In genomic region chr5:151465476-151465875, GRCh38 we compare ENCODE assay signal across 18 cellular contexts.
"Had no signal": no experiment of that assay in that cellular context is flagged by ENCODE, and none has a peak within 500 bp of the region (broad histone marks: within the 10 kb centered on the region; RNA-seq: fewer than 3 reads in every experiment).

No MANE protein-coding gene starts in this region.

- H3K9me3 Mint-ChIP-seq: naive thymus-derived CD4-positive, alpha-beta T cell had no signal

- H3K4me3 Mint-ChIP-seq: naive thymus-derived CD4-positive, alpha-beta T cell had no signal

- H3K4me3 ChIP-seq: esophagus squamous epithelium, gastroesophageal sphincter, right atrium auricular region, sigmoid colon, skin epidermis, stomach, thoracic aorta, transverse colon had no signal

- H3K4me1 ChIP-seq: esophagus squamous epithelium, gastroesophageal sphincter, right atrium auricular region, sigmoid colon had no signal

- H3K4me1 Mint-ChIP-seq: naive thymus-derived CD4-positive, alpha-beta T cell had no signal

- H3K27ac Mint-ChIP-seq: naive thymus-derived CD4-positive, alpha-beta T cell had no signal

- DNase-seq: effector CD8-positive, alpha-beta T cell; esophagus squamous epithelium; foreskin fibroblast; glutamatergic neuron; islet precursor cell; mammary epithelial cell; naive thymus-derived CD4-positive, alpha-beta T cell; sigmoid colon; stimulated activated naive CD4-positive, alpha-beta T cell; stomach; substantia nigra; transverse colon had no signal

- H3K27me3 Mint-ChIP-seq: naive thymus-derived CD4-positive, alpha-beta T cell had no signal

- H3K27ac ChIP-seq: esophagus squamous epithelium, gastroesophageal sphincter, neutrophil, right atrium auricular region, sigmoid colon, skin epidermis, stomach, thoracic aorta, transverse colon had no signal

- H3K27me3 ChIP-seq: esophagus squamous epithelium, gastroesophageal sphincter, neutrophil, right atrium auricular region, sigmoid colon, stomach, transverse colon had no signal

- ATAC-seq: gastroesophageal sphincter; left lobe of liver; naive thymus-derived CD4-positive, alpha-beta T cell had no signal

- H3K9me3 ChIP-seq: esophagus squamous epithelium, gastroesophageal sphincter, neutrophil, right atrium auricular region, sigmoid colon, stomach, thoracic aorta, transverse colon had no signal
